ENCODE assay signal across 27 cellular contexts in the genomic region with DNA sequence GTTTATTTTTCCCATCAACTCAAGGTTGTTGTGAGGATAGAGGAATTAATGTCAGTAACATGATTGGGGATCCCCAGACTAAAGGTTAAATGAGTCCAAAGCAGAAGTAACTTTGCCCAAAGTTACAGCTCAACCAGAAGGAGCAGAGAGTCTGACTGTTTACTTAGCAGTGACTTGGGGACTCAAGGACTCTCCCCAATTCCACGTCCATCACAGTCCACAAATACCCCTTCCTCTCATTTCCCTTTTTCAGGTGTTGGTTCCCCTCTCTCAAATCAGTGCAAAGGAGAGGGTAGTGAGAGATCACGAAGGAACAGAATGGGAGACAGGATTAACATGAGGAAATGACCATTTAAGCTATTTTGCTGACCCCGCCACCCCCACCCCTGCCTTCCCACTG. TPM values are rescaled to one million over a fixed set of nuclear protein-coding genes. Genes with fewer than 3 reads are reported as not detected.
"Had no signal": no experiment of that assay in that cellular context is flagged by ENCODE, and none has a peak within 500 bp of the region (broad histone marks: within the 10 kb centered on the region; RNA-seq: fewer than 3 reads in every experiment).

No MANE protein-coding gene starts in this region.

- ATAC-seq: activated CD4-positive, CD25-positive, alpha-beta regulatory T cell treated with anti-CD3 and anti-CD28 coated beads, Interleukin-2, amount 50 U/mL, for 24 hours; activated CD8-positive, alpha-beta memory T cell treated with anti-CD3 and anti-CD28 coated beads, Interleukin-2, amount 10 ng/mL, durations not matched to agents 7 days and 5 days; activated CD8-positive, alpha-beta T cell treated with anti-CD3 and anti-CD28 coated beads for 36 hours; foreskin keratinocyte; pancreas; right cardiac atrium; upper lobe of right lung had no signal

- H3K27me3 ChIP-seq: foreskin keratinocyte, pancreas, upper lobe of right lung had no signal

- H3K27me3 Mint-ChIP-seq: activated CD8-positive, alpha-beta memory T cell treated with anti-CD3 and anti-CD28 coated beads, Interleukin-2, amount 10 ng/mL, durations not matched to agents 7 days and 5 days; activated CD8-positive, alpha-beta T cell treated with anti-CD3 and anti-CD28 coated beads for 36 hours had no signal

- H3K9me3 ChIP-seq: left ventricle myocardium inferior, neutrophil, pancreas, thoracic aorta, upper lobe of right lung had no signal

- H3K9me3 Mint-ChIP-seq: activated CD4-positive, alpha-beta T cell treated with anti-CD3 and anti-CD28 coated beads, Interleukin-2, amount 10 ng/mL, durations not matched to agents 7 days and 5 days; activated CD8-positive, alpha-beta T cell treated with anti-CD3 and anti-CD28 coated beads for 36 hours; activated naive CD8-positive, alpha-beta T cell treated with anti-CD3 and anti-CD28 coated beads, Interleukin-2, amount 10 ng/mL, durations not matched to agents 7 days and 5 days; nephron; T-helper 2 cell treated with Interferon-gamma antibody and Interleukin-4, amounts not matched to agents 5 μg/mL and 100 μg/mL, for 36 hours had no signal

- H3K4me3 Mint-ChIP-seq: activated CD4-positive, alpha-beta T cell treated with anti-CD3 and anti-CD28 coated beads, Interleukin-2, amount 10 ng/mL, durations not matched to agents 7 days and 5 days; activated CD8-positive, alpha-beta memory T cell treated with anti-CD3 and anti-CD28 coated beads, Interleukin-2, amount 10 ng/mL, durations not matched to agents 7 days and 5 days; activated CD8-positive, alpha-beta T cell treated with anti-CD3 and anti-CD28 coated beads for 36 hours; activated naive CD8-positive, alpha-beta T cell treated with anti-CD3 and anti-CD28 coated beads, Interleukin-2, amount 10 ng/mL, durations not matched to agents 7 days and 5 days; T-helper 2 cell treated with Interferon-gamma antibody and Interleukin-4, amounts not matched to agents 5 μg/mL and 100 μg/mL, for 36 hours had no signal

- H3K4me3 ChIP-seq: coronary artery, left ventricle myocardium inferior, pancreas, SK-N-MC, thoracic aorta, upper lobe of right lung had no signal

- DNase-seq: activated CD4-positive, alpha-beta T cell treated with anti-CD3 and anti-CD28 coated beads, Interleukin-2, amount 10 ng/mL, durations not matched to agents 7 days and 5 days; activated CD8-positive, alpha-beta memory T cell treated with anti-CD3 and anti-CD28 coated beads, Interleukin-2, amount 10 ng/mL, durations not matched to agents 7 days and 5 days; activated CD8-positive, alpha-beta T cell treated with anti-CD3 and anti-CD28 coated beads for 36 hours; activated naive CD4-positive, alpha-beta T cell treated with Interleukin-2 at 50 U/mL for 16 hours; activated naive CD8-positive, alpha-beta T cell treated with anti-CD3 and anti-CD28 coated beads, Interleukin-2, amount 10 ng/mL, durations not matched to agents 7 days and 5 days; activated T-cell treated with anti-CD3 and anti-CD28 coated beads for 4 hours; amygdala; cerebellar nuclear complex; foreskin keratinocyte; kidney glomerular epithelial cell; left ventricle myocardium inferior; pancreas; right cardiac atrium; stimulated activated CD4-positive, alpha-beta T cell treated with anti-CD3 and anti-CD28 coated beads, Interleukin-1b, Interleukin-23, amount 100 ng/mL, for 48 hours; upper lobe of right lung had no signal

- H3K27ac ChIP-seq: coronary artery, foreskin keratinocyte, left ventricle myocardium inferior, neutrophil, pancreas, SK-N-MC, thoracic aorta, upper lobe of right lung, VCaP had no signal

- H3K27ac Mint-ChIP-seq: activated CD4-positive, alpha-beta T cell treated with anti-CD3 and anti-CD28 coated beads, Interleukin-2, amount 10 ng/mL, durations not matched to agents 7 days and 5 days; activated CD8-positive, alpha-beta memory T cell treated with anti-CD3 and anti-CD28 coated beads, Interleukin-2, amount 10 ng/mL, durations not matched to agents 7 days and 5 days; activated CD8-positive, alpha-beta T cell treated with anti-CD3 and anti-CD28 coated beads for 36 hours; activated naive CD8-positive, alpha-beta T cell treated with anti-CD3 and anti-CD28 coated beads, Interleukin-2, amount 10 ng/mL, durations not matched to agents 7 days and 5 days; T-helper 2 cell treated with Interferon-gamma antibody and Interleukin-4, amounts not matched to agents 5 μg/mL and 100 μg/mL, for 36 hours had no signal

- H3K36me3 ChIP-seq: left ventricle myocardium inferior, neutrophil, pancreas, thoracic aorta, upper lobe of right lung had no signal

RNA-seq across cellular contexts. Expression of a gene that starts 42.6 kb away (rescaled TPM):
- total RNA-seq: activated CD4-positive, alpha-beta T cell treated with anti-CD3 and anti-CD28 coated beads, Interleukin-2, amount 10 ng/mL, durations not matched to agents 7 days and 5 days; activated CD8-positive, alpha-beta memory T cell treated with anti-CD3 and anti-CD28 coated beads, Interleukin-2, amount 10 ng/mL, durations not matched to agents 7 days and 5 days; activated CD8-positive, alpha-beta T cell treated with anti-CD3 and anti-CD28 coated beads for 36 hours; activated naive CD8-positive, alpha-beta T cell treated with anti-CD3 and anti-CD28 coated beads, Interleukin-2, amount 10 ng/mL, durations not matched to agents 7 days and 5 days; bronchial epithelial cell; epithelial cell of proximal tubule; foreskin keratinocyte; left ventricle myocardium inferior; lung microvascular endothelial cell; pancreas; pulmonary artery endothelial cell; right cardiac atrium; thoracic aorta; upper lobe of right lung had no signal
- polyA plus RNA-seq: foreskin keratinocyte, right cardiac atrium had no signal
